8 cellular contexts compared by ENCODE assay signal in genomic region chr7:11212080-11212711, GRCh38.
A peak's percentile ranks its signal among the peaks of the same experiment; 100 is the strongest.
DNase-seq lines count a peak whose midpoint lies in the region; ATAC-seq and TF ChIP-seq lines count a peak whose summit lies in the region.

No MANE protein-coding gene starts in this region.

- no peak overlapping the region for H3K4me3 ChIP-seq in AG09309 (ENCODE audit: control insufficient read depth, low read depth, low read length)

- peaks cover 2% of the 10 kb centered on the region for H3K4me1 Mint-ChIP-seq in T-helper 17 cell
- no peaks in the 10 kb centered on the region for H3K4me1 Mint-ChIP-seq in central memory CD8-positive, alpha-beta T cell

- DNase-seq in AG09309 (ENCODE audit: low read depth) (peak; percentile 32), NCI-H1417 treated with DMSO at 0.1 percent for 48 hours (lab: John Stamatoyannopoulos, UW) (peak; percentile 56), T-helper 17 cell (peak in 1 of 3 donors; percentile 17), left kidney (ENCODE audit: low read depth, low spot score) (peak; percentile 87)
- peak; percentile 13 to 15 for DNase-seq in central memory CD8-positive, alpha-beta T cell (ENCODE audit: low spot score in 2 of 2)
- peak; percentile 8 to 16 for DNase-seq in stimulated activated CD4-positive, alpha-beta T cell treated with anti-CD3 and anti-CD28 coated beads, Interleukin-4, amount 100 ng/mL, for 48 hours (ENCODE audit: low read depth in 2 of 2)

- no peak overlapping the region for H3K4me3 Mint-ChIP-seq in T-helper 17 cell
- H3K4me3 Mint-ChIP-seq in central memory CD8-positive, alpha-beta T cell, result no peak overlapping the region

- H3K27me3 Mint-ChIP-seq in T-helper 17 cell, result peaks cover 37% of the 10 kb centered on the region
- no peaks in the 10 kb centered on the region for H3K27me3 Mint-ChIP-seq in central memory CD8-positive, alpha-beta T cell

- ATAC-seq in GM18499 (IDR thresholded peaks at IDR 0.05; ENCODE audit: insufficient read depth, unreplicated experiment) (peak; percentile 73), HG02870 (IDR thresholded peaks at IDR 0.05; ENCODE audit: unreplicated experiment) (peak; percentile 81), T-helper 17 cell (peak; percentile 66)
- no peak for ATAC-seq in central memory CD8-positive, alpha-beta T cell (replicated peaks; ENCODE audit: extremely low read depth, poor library complexity, severe bottlenecking)

- H3K9me3 ChIP-seq in T-helper 17 cell (ENCODE audit: control insufficient read depth, low read length, poor library complexity, severe bottlenecking), result no peaks in the 10 kb centered on the region

- TF ChIP-seq CTCF in AG09309 (IDR thresholded peaks at IDR 0.05; ENCODE audit: control insufficient read depth, insufficient read depth, low read depth, low read length, missing control alignments), result peak; percentile 81

- no peaks in the 10 kb centered on the region for H3K36me3 Mint-ChIP-seq in T-helper 17 cell (ENCODE audit: low read depth)
- H3K36me3 Mint-ChIP-seq in central memory CD8-positive, alpha-beta T cell (ENCODE audit: insufficient read depth), result peaks cover 1% of the 10 kb centered on the region

- H3K9me3 Mint-ChIP-seq in central memory CD8-positive, alpha-beta T cell, result no peaks in the 10 kb centered on the region

- no peak overlapping the region for H3K27ac Mint-ChIP-seq in T-helper 17 cell
- H3K27ac Mint-ChIP-seq in central memory CD8-positive, alpha-beta T cell (ENCODE audit: low read depth), result no peak overlapping the region
